In genomic region chr12:121295746-121296617, GRCh38 we compare ENCODE assay signal across 8 cellular contexts.
DNase-seq lines count a peak whose midpoint lies in the region; ATAC-seq and TF ChIP-seq lines count a peak whose summit lies in the region.

No MANE protein-coding gene starts in this region.

- H3K27ac ChIP-seq in OCI-LY3 (ENCODE audit: low read length), result peak overlapping the region; percentile 46
- no peak overlapping the region for H3K27ac ChIP-seq in iPS-20b (ENCODE audit: low read length)

- peak overlapping the region; percentile 90 for H3K9ac ChIP-seq in OCI-LY3 (ENCODE audit: low read length)
- peak overlapping the region; percentile 74 for H3K9ac ChIP-seq in iPS-20b (ENCODE audit: low read depth, low read length)

- H4K20me1 ChIP-seq in OCI-LY3 (ENCODE audit: insufficient read depth, low read length), result no peaks in the 10 kb centered on the region; the same call in 1 of the 2 replicates

- H3K4me1 ChIP-seq in OCI-LY3 (ENCODE audit: low read length), result peaks cover 17% of the 10 kb centered on the region
- H3K4me1 ChIP-seq in iPS-20b (ENCODE audit: insufficient read depth, low read length), result peaks cover 3% of the 10 kb centered on the region; the same call in 1 of the 2 replicates

- DNase-seq in NK-92 treated with Interleukin-12 subunit alpha and Interleukin-12 subunit beta, amount 100 ng/mL, for 24 hours (lab: John Stamatoyannopoulos, UW), result peak; percentile 28
- DNase-seq in NK-92 (lab: John Stamatoyannopoulos, UW; ENCODE audit: unreplicated experiment) (no peak), astrocyte of the cerebellum (ENCODE audit: low read depth) (no peak), NCI-H2171 (lab: John Stamatoyannopoulos, UW) (no peak)
- peak; percentile 50 to 51 for DNase-seq in stimulated activated CD4-positive, alpha-beta T cell treated with anti-CD3 and anti-CD28 coated beads, Interleukin-2, amount 100 ng/mL, for 24 hours

- H3K4me2 ChIP-seq in OCI-LY3 (ENCODE audit: low read length), result peak overlapping the region; percentile 78

- H3K36me3 ChIP-seq in OCI-LY3 (replicated peaks; ENCODE audit: low read depth, low read length), result peaks cover 12% of the 10 kb centered on the region
- peaks cover 8% of the 10 kb centered on the region; the same call in 1 of the 2 replicates for H3K36me3 ChIP-seq in iPS-20b (ENCODE audit: insufficient read depth, low read depth, low read length)

- H3K27me3 ChIP-seq in OCI-LY3 (ENCODE audit: low read depth, low read length), result no peaks in the 10 kb centered on the region
- no peaks in the 10 kb centered on the region for H3K27me3 ChIP-seq in iPS-20b (ENCODE audit: insufficient read depth, low read length)

- no peak for TF ChIP-seq CTCF in OCI-LY3 (IDR thresholded peaks at IDR 0.05; ENCODE audit: low read depth, low read length)
- TF ChIP-seq CTCF in astrocyte of the cerebellum (IDR thresholded peaks at IDR 0.05; ENCODE audit: low read depth, low read length, missing control alignments), result no peak

- peak overlapping the region; percentile 98 for H3K4me3 ChIP-seq in OCI-LY3 (ENCODE audit: low read length)
- peak overlapping the region; percentile 89 for H3K4me3 ChIP-seq in astrocyte of the cerebellum (ENCODE audit: low read depth, low read length)
- H3K4me3 ChIP-seq in iPS-20b (ENCODE audit: low read length), result peak overlapping the region; percentile 90

- ATAC-seq in HG02763 (IDR thresholded peaks at IDR 0.05; ENCODE audit: unreplicated experiment), result peak; percentile 14

- H3K79me2 ChIP-seq in OCI-LY3 (ENCODE audit: low read length), result peaks cover 49% of the 10 kb centered on the region

- no peaks in the 10 kb centered on the region for H3K9me3 ChIP-seq in OCI-LY3 (ENCODE audit: insufficient read depth, low read length)
- no peaks in the 10 kb centered on the region for H3K9me3 ChIP-seq in iPS-20b (ENCODE audit: insufficient read depth, low read depth, low read length)

- in situ Hi-C loops in astrocyte of the cerebellum (cut with HindIII; ENCODE audit: low sequenced_read_pairs), result no loop called here

- no peak overlapping the region for H2AFZ ChIP-seq in OCI-LY3 (ENCODE audit: low read depth, low read length)

Comparison
In these comparisons a context has a peak if more than half of its experiments do, and no peak if none do; other contexts are left out.
1. DNase-seq: peak in NK-92 treated with Interleukin-12 subunit alpha and Interleukin-12 subunit beta, amount 100 ng/mL, for 24 hours (single experiment) and stimulated activated CD4-positive, alpha-beta T cell treated with anti-CD3 and anti-CD28 coated beads, Interleukin-2, amount 100 ng/mL, for 24 hours (2 of 2); none in NK-92 (single experiment), astrocyte of the cerebellum (single experiment) and NCI-H2171 (single experiment).
2. Peak in every context shown above with its lines, with median percentiles within 50 percentile points of each other: H3K4me3 ChIP-seq.